8 cellular contexts compared by ENCODE assay signal in the genomic region with DNA sequence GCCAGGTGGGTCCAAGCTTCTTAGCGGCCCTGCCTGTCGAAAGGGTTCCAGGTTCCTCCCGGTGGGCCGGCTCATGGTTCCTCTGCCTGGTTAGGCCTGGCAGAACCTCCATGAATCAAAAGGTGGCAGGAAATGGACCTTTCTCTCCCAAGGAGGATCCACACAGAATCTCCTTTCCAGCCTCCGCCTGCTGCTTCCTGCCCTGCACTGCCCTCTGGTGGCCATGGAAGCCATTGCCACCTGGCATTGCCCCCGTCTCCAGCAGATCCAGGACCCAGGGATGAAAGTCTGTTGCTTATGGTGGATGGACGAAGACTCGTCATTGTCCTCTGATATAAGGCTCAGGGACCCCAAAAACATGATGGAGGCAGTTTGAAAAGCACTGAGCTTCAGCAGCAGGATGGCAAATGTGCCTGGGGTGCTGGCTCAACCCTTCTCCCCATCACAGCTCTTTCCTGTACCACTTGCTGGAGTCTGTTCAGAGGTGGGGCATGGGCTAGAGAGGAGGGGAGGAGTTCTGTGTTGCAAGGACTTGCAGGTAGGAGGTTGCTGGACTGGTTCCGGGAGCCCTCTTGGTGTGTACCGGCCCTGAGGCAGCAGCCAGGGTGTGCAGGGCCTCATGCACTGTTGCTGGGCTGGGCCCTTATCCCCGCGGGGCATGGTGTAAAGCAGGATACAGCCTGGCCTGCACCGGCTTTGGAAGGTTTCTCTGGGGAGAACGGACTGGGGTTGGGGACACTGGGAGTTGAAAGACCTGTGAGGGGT. TPM values are rescaled to one million over a fixed set of nuclear protein-coding genes. Genes with fewer than 3 reads are reported as not detected.
DNase-seq lines count a peak whose midpoint lies in the region; ATAC-seq and TF ChIP-seq lines count a peak whose summit lies in the region.

No MANE protein-coding gene starts in this region.

- POLR2A ChIA-PET in activated CD8-positive, alpha-beta T cell treated with anti-CD3 and anti-CD28 coated beads for 36 hours (lab: Charles Lee), result interaction anchor here (1.0 to 1.6 kb wide), 2 partner anchors 10 to 117 kb away, joined by 3 to 4 read pairs; no protein-coding TSS in a partner anchor

- no peak overlapping the region for H3K4me3 ChIP-seq in dorsolateral prefrontal cortex

- H3K4me1 Mint-ChIP-seq in activated CD8-positive, alpha-beta T cell treated with anti-CD3 and anti-CD28 coated beads for 36 hours (ENCODE audit: low read depth), result peaks cover 34% of the 10 kb centered on the region
- peaks cover 5% of the 10 kb centered on the region for H3K4me1 Mint-ChIP-seq in memory B cell

- CTCF ChIA-PET in activated CD8-positive, alpha-beta T cell treated with anti-CD3 and anti-CD28 coated beads for 36 hours (lab: Charles Lee), result interaction anchor here (0.7 to 6.2 kb wide), 53 partner anchors 9 to 465 kb away, joined by 3 to 105 read pairs (median 5); partner anchors contain the start of gene CRHR2

- DNase-seq in NCI-H526 treated with DMSO at 0.1 percent for 48 hours (lab: John Stamatoyannopoulos, UW) (peak; percentile 53), dorsolateral prefrontal cortex (peak in 9 of 10 donors; percentile 68 to 86 (median 73)), memory B cell (ENCODE audit: low spot score in 2 of 2) (peak; percentile 67 to 72)
- DNase-seq in activated CD8-positive, alpha-beta T cell treated with anti-CD3 and anti-CD28 coated beads for 36 hours, result peak; percentile 84
- DNase-seq in stimulated activated CD8-positive, alpha-beta memory T cell treated with anti-CD3 and anti-CD28 coated beads, Interleukin-15, amount 100 ng/mL, for 48 hours (ENCODE audit: low read depth in 2 of 2), result peak; percentile 44 to 54

- intact Hi-C loops in activated CD8-positive, alpha-beta T cell treated with anti-CD3 and anti-CD28 coated beads for 36 hours (cut with micrococcal nuclease), result no loop called here
- intact Hi-C loops in dorsolateral prefrontal cortex (cut with DNase I), result loop anchor here (5.0 to 10.0 kb wide), 3 partner anchors 176 to 466 kb away; no protein-coding TSS in a partner anchor

- no peaks in the 10 kb centered on the region for H3K27me3 ChIP-seq in dorsolateral prefrontal cortex

- no peak overlapping the region for H3K4me3 Mint-ChIP-seq in activated CD8-positive, alpha-beta T cell treated with anti-CD3 and anti-CD28 coated beads for 36 hours
- H3K4me3 Mint-ChIP-seq in memory B cell, result no peak overlapping the region

- H3K36me3 Mint-ChIP-seq in activated CD8-positive, alpha-beta T cell treated with anti-CD3 and anti-CD28 coated beads for 36 hours (ENCODE audit: low read depth), result no peaks in the 10 kb centered on the region
- H3K36me3 Mint-ChIP-seq in memory B cell, result no peaks in the 10 kb centered on the region

- ATAC-seq in HG03175 (IDR thresholded peaks at IDR 0.05; ENCODE audit: unreplicated experiment), result peak; percentile 58
- peak; percentile 71 for ATAC-seq in activated CD8-positive, alpha-beta T cell treated with anti-CD3 and anti-CD28 coated beads for 36 hours
- ATAC-seq in memory B cell (ENCODE audit: low read depth), result peak; percentile 62
- no peak for ATAC-seq in HG03196 (IDR thresholded peaks at IDR 0.05; ENCODE audit: unreplicated experiment)

- H3K27ac ChIP-seq in dorsolateral prefrontal cortex, result no peak overlapping the region

- TF ChIP-seq CTCF in GM12872 (IDR thresholded peaks at IDR 0.05; ENCODE audit: insufficient read depth, low read depth, low read length), result peak; percentile 99
- peak; percentile 98 for TF ChIP-seq CTCF in activated CD8-positive, alpha-beta T cell treated with anti-CD3 and anti-CD28 coated beads for 36 hours (IDR thresholded peaks at IDR 0.05)
- TF ChIP-seq CTCF in dorsolateral prefrontal cortex (IDR thresholded peaks at IDR 0.05 in 54 of 56, conservative IDR thresholded peaks at IDR 0.05 in 2 of 56; ENCODE audit: low read depth in 1 of 56, partially characterized antibody in 56 of 56), result peak; percentile 75 to 99 (median 95)

- H3K27ac Mint-ChIP-seq in activated CD8-positive, alpha-beta T cell treated with anti-CD3 and anti-CD28 coated beads for 36 hours, result no peak overlapping the region
- no peak overlapping the region for H3K27ac Mint-ChIP-seq in memory B cell

- no peaks in the 10 kb centered on the region for H3K9me3 Mint-ChIP-seq in activated CD8-positive, alpha-beta T cell treated with anti-CD3 and anti-CD28 coated beads for 36 hours
- no peaks in the 10 kb centered on the region for H3K9me3 Mint-ChIP-seq in memory B cell

- no peaks in the 10 kb centered on the region for H3K27me3 Mint-ChIP-seq in activated CD8-positive, alpha-beta T cell treated with anti-CD3 and anti-CD28 coated beads for 36 hours
- peaks cover 11% of the 10 kb centered on the region for H3K27me3 Mint-ChIP-seq in memory B cell

RNA-seq across cellular contexts. Expression of gene INMT, which starts 11.3 kb away (rescaled TPM):
- not detected for total RNA-seq in activated CD8-positive, alpha-beta T cell treated with anti-CD3 and anti-CD28 coated beads for 36 hours
- total RNA-seq in dorsolateral prefrontal cortex, result 10 to 100 TPM in 1 of 120 experiments, 1 to 10 TPM in 55, under 1 TPM in 62, not detected in 2; 0.17 to 11.8 (median 0.94) TPM

RNA-seq across cellular contexts. Expression of gene MINDY4, which starts 30.6 kb away (rescaled TPM):
- total RNA-seq in activated CD8-positive, alpha-beta T cell treated with anti-CD3 and anti-CD28 coated beads for 36 hours, result 1 to 10 TPM; 1.3 to 1.7 TPM
- total RNA-seq in dorsolateral prefrontal cortex, result 10 to 100 TPM in 114 of 120 experiments, 1 to 10 TPM in 6; 5.9 to 24.0 (median 14.6) TPM

RNA-seq across cellular contexts. Expression of gene CRHR2, which starts 58.3 kb away (rescaled TPM):
- not detected for total RNA-seq in activated CD8-positive, alpha-beta T cell treated with anti-CD3 and anti-CD28 coated beads for 36 hours
- total RNA-seq in dorsolateral prefrontal cortex, result 10 to 100 TPM in 2 of 120 experiments, 1 to 10 TPM in 118; 1.1 to 11.4 (median 5.1) TPM
